Comparison of ENCODE assay signal across 21 cellular contexts in genomic region chr3:58291671-58292338, GRCh38.
"Had no signal": no experiment of that assay in that cellular context is flagged by ENCODE, and none has a peak within 500 bp of the region (broad histone marks: within the 10 kb centered on the region; RNA-seq: fewer than 3 reads in every experiment).

No MANE protein-coding gene starts in this region.

- H3K9me2 ChIP-seq: SK-N-SH had no signal

- H3K27ac Mint-ChIP-seq: activated CD4-positive, alpha-beta memory T cell treated with anti-CD3 and anti-CD28 coated beads, Interleukin-2, amount 10 ng/mL, durations not matched to agents 7 days and 5 days; activated naive CD8-positive, alpha-beta T cell treated with anti-CD3 and anti-CD28 coated beads, Interleukin-2, amount 50 U/mL, for 24 hours; activated T-helper 1 cell treated with anti-CD3 and anti-CD28 coated beads, Interleukin-12 subunit alpha, Interleukin-12 subunit beta, Interleukin-2, Interleukin-4 antibody, amounts not matched to agents 30 ng/mL and 10 ng/mL and 1 ng/mL, durations not matched to agents 14 hours and 24 hours and 36 hours; natural killer cell had no signal

- H3K27ac ChIP-seq: epithelial cell of prostate, heart left ventricle, lower lobe of right lung, parathyroid adenoma, tibial artery had no signal

- H3K4me1 ChIP-seq: lower lobe of right lung, parathyroid adenoma, tibial artery had no signal

- H3K79me2 ChIP-seq: parathyroid adenoma had no signal

- H3K4me1 Mint-ChIP-seq: activated CD4-positive, alpha-beta memory T cell treated with anti-CD3 and anti-CD28 coated beads, Interleukin-2, amount 10 ng/mL, durations not matched to agents 7 days and 5 days; activated naive CD8-positive, alpha-beta T cell treated with anti-CD3 and anti-CD28 coated beads, Interleukin-2, amount 50 U/mL, for 24 hours; natural killer cell had no signal

- H3K4me3 Mint-ChIP-seq: activated CD4-positive, alpha-beta memory T cell treated with anti-CD3 and anti-CD28 coated beads, Interleukin-2, amount 10 ng/mL, durations not matched to agents 7 days and 5 days; activated naive CD8-positive, alpha-beta T cell treated with anti-CD3 and anti-CD28 coated beads, Interleukin-2, amount 50 U/mL, for 24 hours; activated T-helper 1 cell treated with anti-CD3 and anti-CD28 coated beads, Interleukin-12 subunit alpha, Interleukin-12 subunit beta, Interleukin-2, Interleukin-4 antibody, amounts not matched to agents 30 ng/mL and 10 ng/mL and 1 ng/mL, durations not matched to agents 14 hours and 24 hours and 36 hours; effector memory CD8-positive, alpha-beta T cell; natural killer cell had no signal

- H3K36me3 Mint-ChIP-seq: natural killer cell had no signal

- H3K4me3 ChIP-seq: heart left ventricle, lower lobe of right lung, tibial artery had no signal

- H3K27me3 ChIP-seq: heart left ventricle, tibial artery had no signal

- H2AFZ ChIP-seq: parathyroid adenoma had no signal

- DNase-seq: activated CD4-positive, alpha-beta memory T cell treated with anti-CD3 and anti-CD28 coated beads, Interleukin-2, amount 10 ng/mL, durations not matched to agents 7 days and 5 days; activated CD4-positive, alpha-beta T cell treated with anti-CD3 and anti-CD28 coated beads for 48 hours; activated gamma-delta T cell; activated naive CD4-positive, alpha-beta T cell treated with anti-CD3 and anti-CD28 coated beads, Interleukin-2, amount 50 U/mL, for 16 hours; activated naive CD8-positive, alpha-beta T cell treated with anti-CD3 and anti-CD28 coated beads, Interleukin-2, amount 50 U/mL, for 24 hours; effector memory CD8-positive, alpha-beta T cell; heart left ventricle; islet precursor cell; lower lobe of right lung; natural killer cell; nucleus accumbens; SK-N-SH; stimulated activated CD4-positive, alpha-beta T cell treated with anti-CD3 and anti-CD28 coated beads, Interleukin-2, amount 100 ng/mL, for 48 hours; stimulated activated CD8-positive, alpha-beta memory T cell treated with anti-CD3 and anti-CD28 coated beads, Interleukin-4, amount 100 ng/mL, for 48 hours; stimulated activated naive CD4-positive, alpha-beta T cell treated with Interleukin-2 at 50 U/mL for 16 hours; T-helper 2 cell; tibial artery had no signal

- H3K9me3 ChIP-seq: lower lobe of right lung, tibial artery had no signal

- H3K9me3 Mint-ChIP-seq: activated T-helper 1 cell treated with anti-CD3 and anti-CD28 coated beads, Interleukin-12 subunit alpha, Interleukin-12 subunit beta, Interleukin-2, Interleukin-4 antibody, amounts not matched to agents 30 ng/mL and 10 ng/mL and 1 ng/mL, durations not matched to agents 14 hours and 24 hours and 36 hours; effector memory CD8-positive, alpha-beta T cell had no signal

- H3K27me3 Mint-ChIP-seq: activated CD4-positive, alpha-beta memory T cell treated with anti-CD3 and anti-CD28 coated beads, Interleukin-2, amount 10 ng/mL, durations not matched to agents 7 days and 5 days; activated naive CD8-positive, alpha-beta T cell treated with anti-CD3 and anti-CD28 coated beads, Interleukin-2, amount 50 U/mL, for 24 hours; effector memory CD8-positive, alpha-beta T cell had no signal

- ATAC-seq: activated naive CD8-positive, alpha-beta T cell treated with anti-CD3 and anti-CD28 coated beads, Interleukin-2, amount 50 U/mL, for 24 hours; effector memory CD8-positive, alpha-beta T cell; heart left ventricle; left lobe of liver; lower lobe of right lung; natural killer cell had no signal

- H3K4me2 ChIP-seq: SK-N-SH had no signal

- H3K9ac ChIP-seq: parathyroid adenoma, SK-N-SH had no signal
